Comparison of ENCODE assay signal across 15 cellular contexts in genomic region chr18:44804033-44804432, GRCh38.
DNase-seq lines count a peak whose midpoint lies in the region; ATAC-seq and TF ChIP-seq lines count a peak whose summit lies in the region.
"Had no signal": no experiment of that assay in that cellular context is flagged by ENCODE, and none has a peak within 500 bp of the region (broad histone marks: within the 10 kb centered on the region; RNA-seq: fewer than 3 reads in every experiment).

No MANE protein-coding gene starts in this region.

- DNase-seq in activated T-helper 2 cell treated with anti-CD3 and anti-CD28 coated beads, Interferon-gamma antibody, Interleukin-2, Interleukin-4, amounts not matched to agents 10 μg/mL and 5 μg/mL and 100 μg/mL, durations not matched to agents 14 hours and 24 hours and 36 hours (ENCODE audit: low spot score) = no peak
- DNase-seq in choroid plexus epithelial cell (ENCODE audit: low read depth) = peak; percentile 28
- DNase-seq in thyroid gland = no peak
- DNase-seq in activated CD8-positive, alpha-beta memory T cell treated with anti-CD3 and anti-CD28 coated beads, Interleukin-2, amount 10 ng/mL, durations not matched to agents 7 days and 5 days = no peak
- DNase-seq in erythroblast (lab: John Stamatoyannopoulos, UW) = no peak
- DNase-seq: activated CD4-positive, CD25-positive, alpha-beta regulatory T cell; activated naive CD4-positive, alpha-beta T cell; caudate nucleus; DMS79 treated with DMSO at 0.1 percent for 48 hours; left colon; NCI-H748 treated with DMSO at 0.1 percent for 48 hours had no signal

- peak overlapping the region; percentile 80 to 84 for H3K27ac ChIP-seq in mucosa of rectum (ENCODE audit: low read depth in 2 of 2, low read length in 2 of 2)
- H3K27ac ChIP-seq in thyroid gland = peak overlapping the region in 2 of 3 donors; percentile 1 to 13
- H3K27ac ChIP-seq: BLaER1 treated with 17β-estradiol and CSF1 and Interleukin-3, amounts not matched to agents 10 nM and 100 nM had no signal

- no peaks in the 10 kb centered on the region for H3K27me3 Mint-ChIP-seq in activated T-helper 2 cell treated with anti-CD3 and anti-CD28 coated beads, Interferon-gamma antibody, Interleukin-2, Interleukin-4, amounts not matched to agents 10 μg/mL and 5 μg/mL and 100 μg/mL, durations not matched to agents 14 hours and 24 hours and 36 hours (ENCODE audit: low read depth)
- no peaks in the 10 kb centered on the region for H3K27me3 Mint-ChIP-seq in activated CD8-positive, alpha-beta memory T cell treated with anti-CD3 and anti-CD28 coated beads, Interleukin-2, amount 10 ng/mL, durations not matched to agents 7 days and 5 days
- H3K27me3 Mint-ChIP-seq: progenitor cell of endocrine pancreas had no signal

- CTCF ChIA-PET in activated CD8-positive, alpha-beta memory T cell treated with anti-CD3 and anti-CD28 coated beads, Interleukin-2, amount 10 ng/mL, durations not matched to agents 7 days and 5 days (lab: Charles Lee) = no interaction called here

- H3K4me1 Mint-ChIP-seq in activated T-helper 2 cell treated with anti-CD3 and anti-CD28 coated beads, Interferon-gamma antibody, Interleukin-2, Interleukin-4, amounts not matched to agents 10 μg/mL and 5 μg/mL and 100 μg/mL, durations not matched to agents 14 hours and 24 hours and 36 hours (ENCODE audit: low read depth) = peaks cover 57% of the 10 kb centered on the region
- peaks cover 46% of the 10 kb centered on the region for H3K4me1 Mint-ChIP-seq in activated CD8-positive, alpha-beta memory T cell treated with anti-CD3 and anti-CD28 coated beads, Interleukin-2, amount 10 ng/mL, durations not matched to agents 7 days and 5 days

- no peak overlapping the region for H3K4me3 Mint-ChIP-seq in activated T-helper 2 cell treated with anti-CD3 and anti-CD28 coated beads, Interferon-gamma antibody, Interleukin-2, Interleukin-4, amounts not matched to agents 10 μg/mL and 5 μg/mL and 100 μg/mL, durations not matched to agents 14 hours and 24 hours and 36 hours (ENCODE audit: low read depth)
- H3K4me3 Mint-ChIP-seq in activated CD8-positive, alpha-beta memory T cell treated with anti-CD3 and anti-CD28 coated beads, Interleukin-2, amount 10 ng/mL, durations not matched to agents 7 days and 5 days = no peak overlapping the region

- peak overlapping the region; percentile 67 for H3K27ac Mint-ChIP-seq in activated T-helper 2 cell treated with anti-CD3 and anti-CD28 coated beads, Interferon-gamma antibody, Interleukin-2, Interleukin-4, amounts not matched to agents 10 μg/mL and 5 μg/mL and 100 μg/mL, durations not matched to agents 14 hours and 24 hours and 36 hours
- H3K27ac Mint-ChIP-seq in activated CD8-positive, alpha-beta memory T cell treated with anti-CD3 and anti-CD28 coated beads, Interleukin-2, amount 10 ng/mL, durations not matched to agents 7 days and 5 days = no peak overlapping the region
- H3K27ac Mint-ChIP-seq: progenitor cell of endocrine pancreas had no signal

- H3K36me3 ChIP-seq in mucosa of rectum (ENCODE audit: control insufficient read depth in 2 of 2, insufficient read depth in 2 of 2, low read length in 2 of 2) (no peaks in the 10 kb centered on the region), thyroid gland (no peaks in the 10 kb centered on the region)

- WGBS in thyroid gland, 2 donors = 94 to 95% methylated on average over 2 of the region's 2 CpGs

- intact Hi-C loops in activated T-helper 2 cell treated with anti-CD3 and anti-CD28 coated beads, Interferon-gamma antibody, Interleukin-2, Interleukin-4, amounts not matched to agents 10 μg/mL and 5 μg/mL and 100 μg/mL, durations not matched to agents 14 hours and 24 hours and 36 hours (cut with micrococcal nuclease) = loop anchor here (2.0 to 10.0 kb wide), 2 partner anchors 15 to 299 kb away; no protein-coding TSS in a partner anchor
- intact Hi-C loops in thyroid gland (cut with DNase I) = no loop called here

- H3K4me3 ChIP-seq in choroid plexus epithelial cell (ENCODE audit: low read depth, low read length) = no peak overlapping the region
- H3K4me3 ChIP-seq in mucosa of rectum (ENCODE audit: low read length in 2 of 2) = no peak overlapping the region
- no peak overlapping the region for H3K4me3 ChIP-seq in thyroid gland (replicated peaks in 1 of 3)
- H3K4me3 ChIP-seq: BLaER1 treated with 17β-estradiol and CSF1 and Interleukin-3, amounts not matched to agents 10 nM and 100 nM had no signal

- H3K9me3 ChIP-seq in mucosa of rectum (ENCODE audit: control insufficient read depth in 2 of 2, low read length in 2 of 2) (no peaks in the 10 kb centered on the region), thyroid gland (no peaks in the 10 kb centered on the region)

- peaks cover 23 to 25% of the 10 kb centered on the region in 2 donors for H3K4me1 ChIP-seq in mucosa of rectum (ENCODE audit: control insufficient read depth in 2 of 2, insufficient read depth in 2 of 2, low read length in 2 of 2)
- H3K4me1 ChIP-seq in thyroid gland = peaks cover 0 to 4% of the 10 kb centered on the region in 2 donors

- peaks cover 29% of the 10 kb centered on the region for H3K36me3 Mint-ChIP-seq in activated T-helper 2 cell treated with anti-CD3 and anti-CD28 coated beads, Interferon-gamma antibody, Interleukin-2, Interleukin-4, amounts not matched to agents 10 μg/mL and 5 μg/mL and 100 μg/mL, durations not matched to agents 14 hours and 24 hours and 36 hours (ENCODE audit: low read depth)
- peaks cover 41% of the 10 kb centered on the region for H3K36me3 Mint-ChIP-seq in activated CD8-positive, alpha-beta memory T cell treated with anti-CD3 and anti-CD28 coated beads, Interleukin-2, amount 10 ng/mL, durations not matched to agents 7 days and 5 days

- H3K27me3 ChIP-seq in mucosa of rectum (ENCODE audit: control insufficient read depth in 2 of 2, insufficient read depth in 2 of 2, low read length in 2 of 2) = no peaks in the 10 kb centered on the region
- H3K27me3 ChIP-seq in thyroid gland = no peaks in the 10 kb centered on the region

- TF ChIP-seq CTCF in choroid plexus epithelial cell (conservative IDR thresholded peaks at IDR 0.05; ENCODE audit: low read depth, low read length) = no peak
- no peak for TF ChIP-seq CTCF in thyroid gland (IDR thresholded peaks at IDR 0.05)

- H3K9ac ChIP-seq in mucosa of rectum (ENCODE audit: low read depth in 1 of 2, low read length in 2 of 2) = no peak overlapping the region
- H3K9ac ChIP-seq: BLaER1 treated with 17β-estradiol and CSF1 and Interleukin-3, amounts not matched to agents 10 nM and 100 nM had no signal

- no peak for ATAC-seq in HG03280 (IDR thresholded peaks at IDR 0.05; ENCODE audit: unreplicated experiment)
- ATAC-seq in activated CD8-positive, alpha-beta memory T cell treated with anti-CD3 and anti-CD28 coated beads, Interleukin-2, amount 10 ng/mL, durations not matched to agents 7 days and 5 days = no peak

- peaks cover 8% of the 10 kb centered on the region for H3K9me3 Mint-ChIP-seq in activated T-helper 2 cell treated with anti-CD3 and anti-CD28 coated beads, Interferon-gamma antibody, Interleukin-2, Interleukin-4, amounts not matched to agents 10 μg/mL and 5 μg/mL and 100 μg/mL, durations not matched to agents 14 hours and 24 hours and 36 hours
- H3K9me3 Mint-ChIP-seq in activated CD8-positive, alpha-beta memory T cell treated with anti-CD3 and anti-CD28 coated beads, Interleukin-2, amount 10 ng/mL, durations not matched to agents 7 days and 5 days (ENCODE audit: low read depth) = peaks cover 4% of the 10 kb centered on the region

- no peak for TF ChIP-seq POLR2A in thyroid gland (IDR thresholded peaks at IDR 0.05)
- TF ChIP-seq POLR2A in erythroblast (IDR thresholded peaks at IDR 0.05; ENCODE audit: low read length) = no peak
